In genomic region chr17:77235370-77236080, GRCh38 we compare ENCODE assay signal across 9 cellular contexts.
A peak's percentile ranks its signal among the peaks of the same experiment; 100 is the strongest.
DNase-seq lines count a peak whose midpoint lies in the region; ATAC-seq and TF ChIP-seq lines count a peak whose summit lies in the region.
"Had no signal": no experiment of that assay in that cellular context is flagged by ENCODE, and none has a peak within 500 bp of the region (broad histone marks: within the 10 kb centered on the region; RNA-seq: fewer than 3 reads in every experiment).

No MANE protein-coding gene starts in this region.

- H3K4me1 ChIP-seq in heart left ventricle (peaks cover 0 to 31% (median 6%) of the 10 kb centered on the region in 12 donors), skeletal muscle tissue (ENCODE audit: control insufficient read depth in 3 of 3, insufficient read depth in 3 of 3, low read length in 3 of 3) (peaks cover 4 to 15% (median 13%) of the 10 kb centered on the region in 3 donors)

- TF ChIP-seq POLR2A in heart left ventricle (IDR thresholded peaks at IDR 0.05) = no peak

- H3K4me1 Mint-ChIP-seq in activated CD4-positive, alpha-beta T cell treated with anti-CD3 and anti-CD28 coated beads for 36 hours = peaks cover 26% of the 10 kb centered on the region
- H3K4me1 Mint-ChIP-seq in activated CD8-positive, alpha-beta T cell treated with anti-CD3 and anti-CD28 coated beads, Interleukin-2, amount 10 ng/mL, durations not matched to agents 7 days and 5 days (ENCODE audit: low read depth) = peaks cover 28% of the 10 kb centered on the region

- H3K9me3 ChIP-seq in heart left ventricle (no peaks in the 10 kb centered on the region), skeletal muscle tissue (ENCODE audit: control insufficient read depth in 3 of 3, low read length in 3 of 3) (no peaks in the 10 kb centered on the region)

- H3K27me3 ChIP-seq in heart left ventricle (no peaks in the 10 kb centered on the region), skeletal muscle tissue (ENCODE audit: control insufficient read depth in 3 of 3, insufficient read depth in 3 of 3, low read length in 3 of 3) (no peaks in the 10 kb centered on the region)

- peak overlapping the region in 2 of 3 donors; percentile 54 to 63 for H3K9ac ChIP-seq in skeletal muscle tissue (ENCODE audit: low read depth in 1 of 3, low read length in 3 of 3)

- DNase-seq in activated CD4-positive, alpha-beta T cell treated with anti-CD3 and anti-CD28 coated beads for 36 hours = peak; percentile 58
- DNase-seq in activated CD4-positive, alpha-beta T cell treated with anti-CD3 and anti-CD28 coated beads for 1 hour = no peak
- DNase-seq in activated CD8-positive, alpha-beta T cell treated with anti-CD3 and anti-CD28 coated beads, Interleukin-2, amount 10 ng/mL, durations not matched to agents 7 days and 5 days = peak; percentile 72
- DNase-seq in heart left ventricle (peak; percentile 45 to 73 (median 61)), SIG-M5 treated with dmso at 0.1 percent for 504 hours (lab: John Stamatoyannopoulos, UW; ENCODE audit: unreplicated experiment) (no peak)

- peak overlapping the region; percentile 82 for H3K27ac Mint-ChIP-seq in activated CD4-positive, alpha-beta T cell treated with anti-CD3 and anti-CD28 coated beads for 36 hours
- H3K27ac Mint-ChIP-seq in activated CD8-positive, alpha-beta T cell treated with anti-CD3 and anti-CD28 coated beads, Interleukin-2, amount 10 ng/mL, durations not matched to agents 7 days and 5 days = peak overlapping the region; percentile 91

- 44 to 60% (median 54%) methylated on average over 15 of the region's 15 CpGs for WGBS in heart left ventricle, 4 donors

- POLR2A ChIA-PET in activated CD4-positive, alpha-beta T cell treated with anti-CD3 and anti-CD28 coated beads for 36 hours (lab: Charles Lee) = interaction anchor here (0.6 to 1.4 kb wide), 3 partner anchors 13 to 147 kb away, joined by 3 to 7 read pairs (median 5); no protein-coding TSS in a partner anchor
- POLR2A ChIA-PET in activated CD8-positive, alpha-beta T cell treated with anti-CD3 and anti-CD28 coated beads, Interleukin-2, amount 10 ng/mL, durations not matched to agents 7 days and 5 days (lab: Charles Lee) = interaction anchor here (0.6 to 1.5 kb wide), 7 partner anchors 8 to 472 kb away, joined by 3 to 5 read pairs (median 4); partner anchors contain the start of gene SEC14L1

- no peak for TF ChIP-seq CTCF in heart left ventricle (IDR thresholded peaks at IDR 0.05)

- CTCF ChIA-PET in activated CD4-positive, alpha-beta T cell treated with anti-CD3 and anti-CD28 coated beads for 36 hours (lab: Charles Lee) = interaction anchor here (0.6 to 1.7 kb wide), 8 partner anchors 12 to 951 kb away, joined by 3 to 6 read pairs (median 3); no protein-coding TSS in a partner anchor
- CTCF ChIA-PET in activated CD8-positive, alpha-beta T cell treated with anti-CD3 and anti-CD28 coated beads, Interleukin-2, amount 10 ng/mL, durations not matched to agents 7 days and 5 days (lab: Charles Lee) = interaction anchor here (0.6 to 4.8 kb wide), 9 partner anchors 9 to 223 kb away, joined by 3 to 36 read pairs (median 4); no protein-coding TSS in a partner anchor

- H3K4me3 ChIP-seq in heart left ventricle (peak overlapping the region in 7 of 12 donors; percentile 10 to 50 (median 31)), skeletal muscle tissue (ENCODE audit: low read length in 3 of 3) (peak overlapping the region; percentile 36 to 66 (median 49))

- H3K4me3 Mint-ChIP-seq in activated CD4-positive, alpha-beta T cell treated with anti-CD3 and anti-CD28 coated beads for 36 hours = peak overlapping the region; percentile 58
- peak overlapping the region; percentile 67 for H3K4me3 Mint-ChIP-seq in activated CD8-positive, alpha-beta T cell treated with anti-CD3 and anti-CD28 coated beads, Interleukin-2, amount 10 ng/mL, durations not matched to agents 7 days and 5 days

- no peaks in the 10 kb centered on the region for H3K27me3 Mint-ChIP-seq in activated CD4-positive, alpha-beta T cell treated with anti-CD3 and anti-CD28 coated beads for 36 hours
- H3K27me3 Mint-ChIP-seq in activated CD8-positive, alpha-beta T cell treated with anti-CD3 and anti-CD28 coated beads, Interleukin-2, amount 10 ng/mL, durations not matched to agents 7 days and 5 days (ENCODE audit: low read depth) = no peaks in the 10 kb centered on the region

- peak; percentile 44 for ATAC-seq in activated CD4-positive, alpha-beta T cell treated with anti-CD3 and anti-CD28 coated beads for 36 hours
- ATAC-seq in activated CD8-positive, alpha-beta T cell treated with anti-CD3 and anti-CD28 coated beads, Interleukin-2, amount 10 ng/mL, durations not matched to agents 7 days and 5 days = peak; percentile 73
- ATAC-seq in heart left ventricle (peak; percentile 58 to 73 (median 68)), GM18502 (IDR thresholded peaks at IDR 0.05; ENCODE audit: poor library complexity, unreplicated experiment) (no peak), GM18858 (IDR thresholded peaks at IDR 0.05; ENCODE audit: unreplicated experiment) (no peak)

- peaks cover 2% of the 10 kb centered on the region for H3K9me3 Mint-ChIP-seq in activated CD4-positive, alpha-beta T cell treated with anti-CD3 and anti-CD28 coated beads for 36 hours (ENCODE audit: low read depth)
- no peaks in the 10 kb centered on the region for H3K9me3 Mint-ChIP-seq in activated CD8-positive, alpha-beta T cell treated with anti-CD3 and anti-CD28 coated beads, Interleukin-2, amount 10 ng/mL, durations not matched to agents 7 days and 5 days (ENCODE audit: insufficient read depth)

- H3K36me3 ChIP-seq in heart left ventricle = no peaks in the 10 kb centered on the region
- no peaks in the 10 kb centered on the region for H3K36me3 ChIP-seq in skeletal muscle tissue (ENCODE audit: control insufficient read depth in 3 of 3, insufficient read depth in 3 of 3, low read length in 3 of 3)

- no peaks in the 10 kb centered on the region for H3K36me3 Mint-ChIP-seq in activated CD4-positive, alpha-beta T cell treated with anti-CD3 and anti-CD28 coated beads for 36 hours (ENCODE audit: low read depth)
- H3K36me3 Mint-ChIP-seq in activated CD8-positive, alpha-beta T cell treated with anti-CD3 and anti-CD28 coated beads, Interleukin-2, amount 10 ng/mL, durations not matched to agents 7 days and 5 days (ENCODE audit: low read depth) = peaks cover 7% of the 10 kb centered on the region

- intact Hi-C loops in activated CD4-positive, alpha-beta T cell treated with anti-CD3 and anti-CD28 coated beads for 36 hours (cut with DNase I, micrococcal nuclease) = no loop called here
- intact Hi-C loops in heart left ventricle (cut with DNase I) = no loop called here

- H3K27ac ChIP-seq in heart left ventricle = peak overlapping the region; percentile 1 to 85 (median 54)
- H3K27ac ChIP-seq in skeletal muscle tissue (ENCODE audit: low read depth, low read length) = peak overlapping the region; percentile 51
- H3K27ac ChIP-seq: C4-2B had no signal

Comparison
In these comparisons a context has a peak if more than half of its experiments do, and no peak if none do; other contexts are left out.
1. DNase-seq: peak in activated CD4-positive, alpha-beta T cell treated with anti-CD3 and anti-CD28 coated beads for 36 hours (single experiment), activated CD8-positive, alpha-beta T cell treated with anti-CD3 and anti-CD28 coated beads, Interleukin-2, amount 10 ng/mL, durations not matched to agents 7 days and 5 days (single experiment) and heart left ventricle (5 of 5); none in activated CD4-positive, alpha-beta T cell treated with anti-CD3 and anti-CD28 coated beads for 1 hour (single experiment) and SIG-M5 treated with dmso at 0.1 percent for 504 hours (single experiment).
2. ATAC-seq: peak in activated CD4-positive, alpha-beta T cell treated with anti-CD3 and anti-CD28 coated beads for 36 hours (single experiment), activated CD8-positive, alpha-beta T cell treated with anti-CD3 and anti-CD28 coated beads, Interleukin-2, amount 10 ng/mL, durations not matched to agents 7 days and 5 days (single experiment) and heart left ventricle (4 of 4); none in GM18502 (single experiment) and GM18858 (single experiment).